In the genomic region with DNA sequence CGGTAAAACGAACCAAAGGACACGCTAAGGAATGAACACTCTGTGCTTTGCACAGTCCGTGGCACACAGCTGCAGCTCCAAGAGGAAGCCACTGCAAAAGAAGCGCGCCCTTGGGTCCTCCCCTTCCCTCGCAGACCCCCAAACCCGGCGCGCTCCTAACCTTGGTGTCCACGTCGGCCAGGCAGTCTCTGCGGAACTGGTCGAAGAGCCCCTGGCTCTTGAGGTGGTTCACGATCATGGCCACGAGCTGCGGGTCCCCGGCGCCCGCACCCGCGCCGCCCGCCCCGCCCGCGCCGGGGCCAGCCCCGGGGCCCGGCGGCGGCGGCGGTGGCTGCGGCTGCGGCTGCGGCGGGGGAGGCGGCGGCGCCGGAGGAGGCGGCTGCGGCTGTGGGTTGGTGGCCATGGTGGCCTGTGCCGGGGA, we compare ENCODE assay signal across 8 cellular contexts. TPM values are rescaled to one million over a fixed set of nuclear protein-coding genes. Genes with fewer than 3 reads are reported as not detected.
DNase-seq lines count a peak whose midpoint lies in the region; ATAC-seq and TF ChIP-seq lines count a peak whose summit lies in the region.

No MANE protein-coding gene starts in this region.

- H3K27me3 ChIP-seq in SJSA1 (replicated peaks) (no peaks in the 10 kb centered on the region), ectodermal cell (ENCODE audit: control insufficient read depth, insufficient read depth, low read length, poor library complexity, severe bottlenecking) (no peaks in the 10 kb centered on the region), muscle layer of duodenum (ENCODE audit: low read depth, low read length) (no peaks in the 10 kb centered on the region), vagina (no peaks in the 10 kb centered on the region)

- H3K4me1 ChIP-seq in SJSA1 (replicated peaks) (no peaks in the 10 kb centered on the region), ectodermal cell (ENCODE audit: control insufficient read depth, insufficient read depth, low read length) (peaks cover 13% of the 10 kb centered on the region), muscle layer of duodenum (ENCODE audit: control insufficient read depth in 1 of 2, insufficient read depth in 2 of 2, low read length in 2 of 2) (peaks cover 7 to 31% of the 10 kb centered on the region in 2 donors), vagina (peaks cover 37% of the 10 kb centered on the region)

- TF ChIP-seq CTCF in vagina (IDR thresholded peaks at IDR 0.05) = no peak

- DNase-seq in activated CD8-positive, alpha-beta memory T cell treated with anti-CD3 and anti-CD28 coated beads, Interleukin-2, amount 50 U/mL, for 1 hour (ENCODE audit: extremely low read depth) = peak; percentile 7
- DNase-seq in activated CD8-positive, alpha-beta memory T cell treated with anti-CD3 and anti-CD28 coated beads, Interleukin-2, amount 50 U/mL, for 4 hours = no peak
- DNase-seq in SJSA1 (ENCODE audit: low read depth in 1 of 2, low spot score in 2 of 2) (no peak), vagina (ENCODE audit: extremely low spot score in 2 of 2) (no peak), LoVo (ENCODE audit: low spot score) (no peak)

- ATAC-seq in HG02973 (IDR thresholded peaks at IDR 0.05; ENCODE audit: unreplicated experiment) = peak; percentile 37

- H3K36me3 ChIP-seq in SJSA1 (no peaks in the 10 kb centered on the region), ectodermal cell (ENCODE audit: control insufficient read depth, insufficient read depth, low read length) (no peaks in the 10 kb centered on the region), muscle layer of duodenum (ENCODE audit: control insufficient read depth in 1 of 2, insufficient read depth in 2 of 2, low read length in 2 of 2) (peaks cover 0 to 6% of the 10 kb centered on the region in 2 donors), vagina (no peaks in the 10 kb centered on the region)

- 0% methylated on average over 45 of the region's 45 CpGs for WGBS in ectodermal cell, 2 experiments

- H3K4me3 ChIP-seq in SJSA1 (peak overlapping the region; percentile 58), ectodermal cell (ENCODE audit: insufficient read depth, low read depth, low read length) (peak overlapping the region; percentile 96), muscle layer of duodenum (ENCODE audit: low read depth in 1 of 2, low read length in 2 of 2) (peak overlapping the region; percentile 97 to 99), vagina (peak overlapping the region; percentile 76 to 83)

- TF ChIP-seq POLR2A in vagina (IDR thresholded peaks at IDR 0.05) = no peak

- intact Hi-C loops in vagina (cut with DNase I) = no loop called here

- H3K9me3 ChIP-seq in SJSA1 (replicated peaks) = no peaks in the 10 kb centered on the region
- H3K9me3 ChIP-seq in ectodermal cell (ENCODE audit: control insufficient read depth, low read length) = no peaks in the 10 kb centered on the region
- no peaks in the 10 kb centered on the region for H3K9me3 ChIP-seq in muscle layer of duodenum (ENCODE audit: control insufficient read depth in 1 of 2, low read length in 2 of 2)
- no peaks in the 10 kb centered on the region for H3K9me3 ChIP-seq in vagina

- H3K27ac ChIP-seq in SJSA1 (peak overlapping the region; percentile 78), ectodermal cell (ENCODE audit: insufficient read depth, low read depth, low read length, poor library complexity, severe bottlenecking) (peak overlapping the region; percentile 41), muscle layer of duodenum (ENCODE audit: low read length) (peak overlapping the region; percentile 69), vagina (peak overlapping the region; percentile 13)

RNA-seq across cellular contexts. Expression of a gene that starts 0.3 kb away (rescaled TPM):
- total RNA-seq in SJSA1 (2014; rRNA removed; shearing (Covaris generic)) = 4.5 and 10.3 TPM in 2 replicates
- 30.1 TPM for polyA plus RNA-seq in ectodermal cell (2013, experiment 1 of 4)
- 38.3 TPM for polyA plus RNA-seq in ectodermal cell (2013, experiment 2 of 4)
- 25.4 TPM for polyA plus RNA-seq in ectodermal cell (2013, experiment 3 of 4)
- polyA plus RNA-seq in ectodermal cell (2013, experiment 4 of 4) = 33.2 TPM
- total RNA-seq in vagina = 37.8 TPM

Comparison
In these comparisons a context has a peak if more than half of its experiments do, and no peak if none do; other contexts are left out.
1. H3K27ac ChIP-seq: peak in every context shown above with its lines; median percentile 78 in SJSA1; 69 in muscle layer of duodenum; 41 in ectodermal cell; 13 in vagina.